8 cellular contexts compared by ENCODE assay signal in the genomic region with DNA sequence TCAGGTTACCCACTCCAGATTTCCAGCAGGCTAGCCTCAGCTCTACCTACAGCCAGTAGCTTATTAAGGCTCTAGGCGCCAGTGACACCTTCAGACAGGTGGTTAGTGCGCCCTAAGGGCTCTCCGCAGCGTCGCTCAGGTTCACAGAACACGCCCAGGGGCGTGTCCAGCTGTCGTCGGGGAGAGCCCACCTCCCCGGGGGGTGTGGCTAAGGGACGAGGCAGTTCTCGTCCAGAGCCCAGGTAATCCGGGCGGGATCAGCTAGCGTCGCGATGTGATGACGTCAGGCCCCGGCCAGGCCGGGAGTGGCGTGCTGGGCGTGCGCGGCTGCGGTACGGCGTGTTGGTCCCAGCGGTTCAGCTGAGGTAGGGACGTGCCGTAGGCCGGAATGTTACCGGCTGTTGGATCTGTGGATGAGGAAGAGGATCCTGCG. TPM values are rescaled to one million over a fixed set of nuclear protein-coding genes. Genes with fewer than 3 reads are reported as not detected.
DNase-seq lines count a peak whose midpoint lies in the region; ATAC-seq and TF ChIP-seq lines count a peak whose summit lies in the region.
"Not testable (repeated sequence)": the region's sequence is repeated elsewhere in the genome, so short reads cannot be mapped to it uniquely, and the experiment has no call there.

A gene (plus strand): TSS at position 340 of the 433 bp plus-strand sequence. CDS start 49 bp downstream, at position 389.

- TF ChIP-seq CTCF in GM13976 (IDR thresholded peaks at IDR 0.05; ENCODE audit: borderline replicate concordance, control extremely low read depth, extremely low read depth, insufficient read depth, missing control alignments); OCI-LY7 (conservative IDR thresholded peaks at IDR 0.05; ENCODE audit: low read length); mucosa of descending colon (IDR thresholded peaks at IDR 0.05); transverse colon (IDR thresholded peaks at IDR 0.05): not testable (repeated sequence)

- TF ChIP-seq EP300 in transverse colon (IDR thresholded peaks at IDR 0.05; ENCODE audit: low read depth), result not testable (repeated sequence)

- not testable (repeated sequence) for H3K9me3 ChIP-seq in OCI-LY7 (ENCODE audit: low read length); mucosa of descending colon; transverse colon

- not testable (repeated sequence) for H3K36me3 ChIP-seq in OCI-LY7 (ENCODE audit: insufficient read depth, low read length); mucosa of descending colon (ENCODE audit: low read depth); transverse colon

- not testable (repeated sequence) for H2AFZ ChIP-seq in OCI-LY7 (ENCODE audit: low read length)

- intact Hi-C loops in OCI-LY7 (cut with micrococcal nuclease; ENCODE audit: unreplicated experiment); mucosa of descending colon (cut with DNase I, micrococcal nuclease); transverse colon (cut with DNase I; ENCODE audit: low total_unique reads): not testable (repeated sequence)

- H3K9me2 ChIP-seq in OCI-LY7 (ENCODE audit: insufficient read depth, low read length), result not testable (repeated sequence)

- H4K20me1 ChIP-seq in OCI-LY7 (ENCODE audit: insufficient read depth, low read length), result not testable (repeated sequence)

- H3K4me1 ChIP-seq in OCI-LY7 (ENCODE audit: insufficient read depth, low read length, poor library complexity, severe bottlenecking); mucosa of descending colon (ENCODE audit: low read depth); transverse colon: not testable (repeated sequence)

- not testable (repeated sequence) for TF ChIP-seq POLR2A in transverse colon (IDR thresholded peaks at IDR 0.05)

- H3K27ac ChIP-seq in OCI-LY7 (ENCODE audit: low read depth, low read length, poor library complexity, severe bottlenecking), result not testable (repeated sequence)
- H3K27ac ChIP-seq in transverse colon, result peak within 1 kb of the TSS; percentile 73 to 83 (median 77)

- peak within 1 kb of the TSS; percentile 58 for H3K4me3 ChIP-seq in OCI-LY7 (ENCODE audit: low read depth, low read length, poor library complexity, severe bottlenecking)
- H3K4me3 ChIP-seq in mucosa of descending colon, result not testable (repeated sequence)
- peak within 1 kb of the TSS in 3 of 4 donors; percentile 12 to 48 (median 34) for H3K4me3 ChIP-seq in transverse colon

- DNase-seq in GM13976 (ENCODE audit: low spot score) (peak; percentile 7), OCI-LY7 (ENCODE audit: low spot score) (peak; percentile 62), brain pericyte (ENCODE audit: low read depth, low spot score) (peak; percentile 3), mucosa of descending colon (peak; percentile 79 to 89 (median 84)), transverse colon (peak; percentile 84)
- peak; percentile 81 for DNase-seq in activated CD8-positive, alpha-beta memory T cell treated with anti-CD3 and anti-CD28 coated beads for 24 hours
- not testable (repeated sequence) for DNase-seq in glomerular endothelial cell (ENCODE audit: extremely low read depth, low read depth, low spot score)
- peak; percentile 6 to 24 (median 16) for DNase-seq in stimulated activated CD4-positive, alpha-beta T cell treated with anti-CD3 and anti-CD28 coated beads, Interleukin-12 subunit alpha, Interleukin-12 subunit beta, amount 100 ng/mL, for 48 hours (ENCODE audit: low read depth in 2 of 3, low spot score in 1 of 3)

- POLR2A ChIA-PET in OCI-LY7 (lab: Charles Lee), result not testable (repeated sequence)

- peak within 1 kb of the TSS; percentile 54 for H3K4me2 ChIP-seq in OCI-LY7 (ENCODE audit: low read length)

- in situ Hi-C loops in GM13976 (cut with MboI; ENCODE audit: low sequenced_read_pairs, unreplicated experiment); transverse colon (cut with MboI; ENCODE audit: low pct_ligation_motif_present in 1 of 4, low pct_unique_long_range_greater_than_20kb in 1 of 4, low sequenced_read_pairs in 3 of 4): not testable (repeated sequence)

- BruUV-seq in OCI-LY7 (replicated peaks; lab: Mats Ljungman, UMichigan), result not testable (repeated sequence)

- CTCF ChIA-PET in OCI-LY7 (lab: Charles Lee; ENCODE audit: unreplicated experiment), result not testable (repeated sequence)

- WGBS in transverse colon (ENCODE audit: low coverage in 1 of 2), 2 donors, result 0% methylated on average over 2 of the region's 33 CpGs; no CpG with 5 or more reads in 1 of the 2 donors

- not testable (repeated sequence) for H3K79me2 ChIP-seq in OCI-LY7 (ENCODE audit: insufficient read depth, low read depth, low read length)

- ATAC-seq in mucosa of descending colon, result not testable (repeated sequence)

- not testable (repeated sequence) for H3K27me3 ChIP-seq in transverse colon

RNA-seq across cellular contexts. Expression of the gene that starts here (rescaled TPM):
- total RNA-seq in OCI-LY7 (2014; rRNA removed; shearing (Covaris generic)), result 52.5 and 62.4 TPM in 2 replicates
- total RNA-seq in OCI-LY7 (2022) (101 and 104 TPM in 2 replicates), glomerular endothelial cell (30.2 and 43.4 TPM in 2 replicates), mucosa of descending colon (10 to 100 TPM; 41.3 to 46.0 (median 44.4) TPM), transverse colon (10 to 100 TPM; 26.9 to 86.7 (median 46.5) TPM)
